1 cellular context compared by ENCODE assay signal in genomic region chr13:39767791-39768564, GRCh38.
TF ChIP-seq lines count a peak whose summit lies in the region.

No MANE protein-coding gene starts in this region.

TF ChIP-seq in HEK293, 187 proteins besides CTCF, POLR2A, EP300 and RAD21 (continued from another document):
- TF ChIP-seq ZNF626 (tag by site-specific recombination; IDR thresholded peaks at IDR 0.05), result no peak
- TF ChIP-seq GLI2 (tag by site-specific recombination; IDR thresholded peaks at IDR 0.05; ENCODE audit: borderline replicate concordance, low read depth), result peak; percentile 72; the same call in 1 of the 2 replicates
- peak; percentile 94 for TF ChIP-seq SCRT2 (tag by site-specific recombination; IDR thresholded peaks at IDR 0.05)
- TF ChIP-seq ZEB2 (tag by site-specific recombination; IDR thresholded peaks at IDR 0.05), result no peak
- TF ChIP-seq ZNF600 (tag by site-specific recombination; IDR thresholded peaks at IDR 0.05), result no peak
- TF ChIP-seq FEZF1 (tag by site-specific recombination; IDR thresholded peaks at IDR 0.05), result peak; percentile 56
- TF ChIP-seq ZNF423 (tag by site-specific recombination; IDR thresholded peaks at IDR 0.05), result peak; percentile 87
- TF ChIP-seq KLF1 (tag by site-specific recombination; IDR thresholded peaks at IDR 0.05), result peak; percentile 77; the same call in 1 of the 2 replicates
- TF ChIP-seq ZNF18 (tag by site-specific recombination; IDR thresholded peaks at IDR 0.05), result no peak
- peak; percentile 65 for TF ChIP-seq ZFHX2 (tag by site-specific recombination; conservative IDR thresholded peaks at IDR 0.05)
- peak; percentile 100 for TF ChIP-seq ZIC2 (tag by site-specific recombination; IDR thresholded peaks at IDR 0.05)
- peak; percentile 46; the same call in 1 of the 2 replicates for TF ChIP-seq PRDM6 (tag by site-specific recombination; IDR thresholded peaks at IDR 0.05)
- TF ChIP-seq ZNF610 (tag by site-specific recombination; IDR thresholded peaks at IDR 0.05; ENCODE audit: borderline replicate concordance), result peak; percentile 61; the same call in 1 of the 2 replicates
